8 cellular contexts compared by ENCODE assay signal in genomic region chr11:76670475-76671235, GRCh38. TPM values are rescaled to one million over a fixed set of nuclear protein-coding genes. Genes with fewer than 3 reads are reported as not detected.
DNase-seq lines count a peak whose midpoint lies in the region; ATAC-seq and TF ChIP-seq lines count a peak whose summit lies in the region.

A gene with protein sequence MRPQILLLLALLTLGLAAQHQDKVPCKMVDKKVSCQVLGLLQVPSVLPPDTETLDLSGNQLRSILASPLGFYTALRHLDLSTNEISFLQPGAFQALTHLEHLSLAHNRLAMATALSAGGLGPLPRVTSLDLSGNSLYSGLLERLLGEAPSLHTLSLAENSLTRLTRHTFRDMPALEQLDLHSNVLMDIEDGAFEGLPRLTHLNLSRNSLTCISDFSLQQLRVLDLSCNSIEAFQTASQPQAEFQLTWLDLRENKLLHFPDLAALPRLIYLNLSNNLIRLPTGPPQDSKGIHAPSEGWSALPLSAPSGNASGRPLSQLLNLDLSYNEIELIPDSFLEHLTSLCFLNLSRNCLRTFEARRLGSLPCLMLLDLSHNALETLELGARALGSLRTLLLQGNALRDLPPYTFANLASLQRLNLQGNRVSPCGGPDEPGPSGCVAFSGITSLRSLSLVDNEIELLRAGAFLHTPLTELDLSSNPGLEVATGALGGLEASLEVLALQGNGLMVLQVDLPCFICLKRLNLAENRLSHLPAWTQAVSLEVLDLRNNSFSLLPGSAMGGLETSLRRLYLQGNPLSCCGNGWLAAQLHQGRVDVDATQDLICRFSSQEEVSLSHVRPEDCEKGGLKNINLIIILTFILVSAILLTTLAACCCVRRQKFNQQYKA (minus strand): TSS chr11:76670747. CDS start chr11:76665954, 4,793 bp downstream.

- H3K4me1 Mint-ChIP-seq in effector memory CD8-positive, alpha-beta T cell (ENCODE audit: low read depth in 2 of 2) = peaks cover 20 to 27% of the 10 kb centered on the region in 2 donors

- TF ChIP-seq EP300 in transverse colon (IDR thresholded peaks at IDR 0.05; ENCODE audit: low read depth) = no peak

- peaks cover 13% of the 10 kb centered on the region for H3K4me1 ChIP-seq in mucosa of descending colon (ENCODE audit: low read depth)
- peaks cover 6 to 30% (median 27%) of the 10 kb centered on the region in 4 donors for H3K4me1 ChIP-seq in transverse colon

- in situ Hi-C loops in transverse colon (cut with MboI; ENCODE audit: low pct_ligation_motif_present in 1 of 4, low pct_unique_long_range_greater_than_20kb in 1 of 4, low sequenced_read_pairs in 3 of 4) = no loop called here

- TF ChIP-seq CTCF in VCaP (conservative IDR thresholded peaks at IDR 0.05) (peak; percentile 12; the same call in 1 of the 2 replicates), mucosa of descending colon (IDR thresholded peaks at IDR 0.05) (no peak), transverse colon (IDR thresholded peaks at IDR 0.05) (no peak)

- no peaks in the 10 kb centered on the region for H3K9me3 ChIP-seq in mucosa of descending colon
- no peaks in the 10 kb centered on the region for H3K9me3 ChIP-seq in transverse colon

- no peaks in the 10 kb centered on the region for H3K9me3 Mint-ChIP-seq in effector memory CD8-positive, alpha-beta T cell

- ATAC-seq in effector memory CD8-positive, alpha-beta T cell (replicated peaks) = peak; percentile 12
- peak; percentile 53 for ATAC-seq in mucosa of descending colon

- no peaks in the 10 kb centered on the region for H3K27me3 Mint-ChIP-seq in effector memory CD8-positive, alpha-beta T cell

- H3K27ac ChIP-seq in VCaP = no peak within 1 kb of the TSS
- H3K27ac ChIP-seq in transverse colon = peak within 1 kb of the TSS; percentile 54 to 75 (median 68)

- H3K27me3 ChIP-seq in transverse colon = peaks cover 12% of the 10 kb centered on the region

- intact Hi-C loops in mucosa of descending colon (cut with DNase I, micrococcal nuclease) (no loop called here), transverse colon (cut with DNase I; ENCODE audit: low total_unique reads) (loop anchor here (10.0 kb wide), 1 partner anchor 116 kb away; no protein-coding TSS in a partner anchor)

- H3K4me3 Mint-ChIP-seq in effector memory CD8-positive, alpha-beta T cell = peak within 1 kb of the TSS; percentile 75

- H3K4me3 ChIP-seq in mucosa of descending colon (peak within 1 kb of the TSS; percentile 35), transverse colon (peak within 1 kb of the TSS; percentile 52 to 63 (median 56))

- WGBS in transverse colon (ENCODE audit: low coverage in 1 of 2), 2 donors = 1% methylated on average over 52 of the region's 85 CpGs; no CpG with 5 or more reads in 1 of the 2 donors

- peak; percentile 34 for TF ChIP-seq POLR2A in transverse colon (IDR thresholded peaks at IDR 0.05)

- H3K36me3 Mint-ChIP-seq in effector memory CD8-positive, alpha-beta T cell (ENCODE audit: insufficient read depth) = peaks cover 3% of the 10 kb centered on the region

- H3K27ac Mint-ChIP-seq in effector memory CD8-positive, alpha-beta T cell = peak within 1 kb of the TSS in 1 of 2 donors; percentile 29

- DNase-seq in NCI-H345 (lab: John Stamatoyannopoulos, UW) (peak; percentile 6), NCI-H345 treated with DMSO at 0.1 percent for 48 hours (lab: John Stamatoyannopoulos, UW; ENCODE audit: unreplicated experiment) (no peak), mucosa of descending colon (peak; percentile 66 to 73 (median 72)), transverse colon (peak; percentile 57), NCI-H1436 treated with DMSO at 0.1 percent for 48 hours (lab: John Stamatoyannopoulos, UW) (no peak), cerebellum (ENCODE audit: low spot score) (no peak)
- peak in 1 of 3 experiments; percentile 23 for DNase-seq in effector memory CD8-positive, alpha-beta T cell

- no peaks in the 10 kb centered on the region for H3K36me3 ChIP-seq in mucosa of descending colon (ENCODE audit: low read depth)
- H3K36me3 ChIP-seq in transverse colon = no peaks in the 10 kb centered on the region

RNA-seq across cellular contexts. Expression of the gene that starts here (rescaled TPM):
- total RNA-seq in mucosa of descending colon (10 to 100 TPM; 10.4 to 20.3 (median 18.6) TPM), transverse colon (10 to 100 TPM in 1 of 4 donors, 1 to 10 TPM in 3; 5.1 to 11.5 (median 9.1) TPM), cerebellum (3.6 TPM)

Comparison
In these comparisons a context has a peak if more than half of its experiments do, and no peak if none do; other contexts are left out.
1. DNase-seq: peak in NCI-H345 (single experiment), mucosa of descending colon (3 of 3) and transverse colon (single experiment); none in NCI-H345 treated with DMSO at 0.1 percent for 48 hours (single experiment), NCI-H1436 treated with DMSO at 0.1 percent for 48 hours (single experiment) and cerebellum (single experiment).